Comparison of ENCODE assay signal across 30 cellular contexts in genomic region chr4:188942606-188943005, GRCh38.
DNase-seq lines count a peak whose midpoint lies in the region; ATAC-seq and TF ChIP-seq lines count a peak whose summit lies in the region.
"Had no signal": no experiment of that assay in that cellular context is flagged by ENCODE, and none has a peak within 500 bp of the region (broad histone marks: within the 10 kb centered on the region; RNA-seq: fewer than 3 reads in every experiment).

No MANE protein-coding gene starts in this region.

- RAD21 ChIA-PET in HCT116 (lab: Charles Lee; ENCODE audit: low non-redundant PET in 1 of 2, low total read pairs in 2 of 2, uncharacterized antibody in 2 of 2, unreplicated experiment in 2 of 2) = no interaction called here

- H3K79me2 ChIP-seq in HCT116 (ENCODE audit: insufficient read depth, low read length) = no peaks in the 10 kb centered on the region
- H3K79me2 ChIP-seq in PC-3 (ENCODE audit: low read length) = no peaks in the 10 kb centered on the region

- DNase-seq in HCT116 (ENCODE audit: low read depth, low spot score) = no peak
- no peak for DNase-seq in PC-3
- DNase-seq in epithelial cell of prostate (ENCODE audit: low read depth, low spot score) = no peak
- no peak for DNase-seq in osteocyte (ENCODE audit: extremely low spot score, unreplicated experiment)
- DNase-seq in KG1 (lab: John Stamatoyannopoulos, UW) = no peak
- DNase-seq in NOMO-1 treated with DMSO at 0.1 percent for 48 hours (lab: John Stamatoyannopoulos, UW; ENCODE audit: unreplicated experiment) = no peak
- no peak for DNase-seq in left lung
- DNase-seq: activated CD4-positive, alpha-beta T cell treated with anti-CD3 and anti-CD28 coated beads, Interleukin-2, amount 50 U/mL, for 48 hours; activated naive CD4-positive, alpha-beta T cell; activated naive CD8-positive, alpha-beta T cell treated with anti-CD3 and anti-CD28 coated beads, Interleukin-2, amount 50 U/mL, for 24 hours; activated T-cell treated with anti-CD3 and anti-CD28 coated beads, Interleukin-2, amount 50 U/mL, for 72 hours; central memory CD4-positive, alpha-beta T cell; gastrocnemius medialis; KBM-7; kidney glomerular epithelial cell; mucosa of descending colon; NCI-H1417 treated with DMSO at 0.1 percent for 48 hours; NCI-H2081; NCI-H226; NCI-H526 treated with DMSO at 0.1 percent for 48 hours; ovary; SK-N-SH; substantia nigra; trophoblast cell had no signal

- no peak overlapping the region for H3K4me3 Mint-ChIP-seq in osteocyte (ENCODE audit: unreplicated experiment)
- H3K4me3 Mint-ChIP-seq: activated naive CD8-positive, alpha-beta T cell treated with anti-CD3 and anti-CD28 coated beads, Interleukin-2, amount 50 U/mL, for 24 hours; activated T-cell treated with anti-CD3 and anti-CD28 coated beads, Interleukin-2, amount 50 U/mL, for 72 hours; CD14-positive monocyte; dendritic cell treated with granulocyte-macrophage colony-stimulating factor and Interleukin-4, amounts not matched to agents 40 ng/mL and 50 ng/mL, for 4 days; nephron; stimulated activated memory B cell treated with anti-CD40 and anti-IgM and Interleukin-4, amounts not matched to agents 10 μg/mL and 1 μg/mL and 100 μg/mL, for 72 hours; T-helper 1 cell treated with Interleukin-12 subunit alpha and Interleukin-12 subunit beta and Interleukin-4 antibody, amounts not matched to agents 30 μg/mL and 1 μg/mL, for 36 hours had no signal

- intact Hi-C loops in HCT116 (cut with micrococcal nuclease) = no loop called here
- intact Hi-C loops in PC-3 (cut with micrococcal nuclease) = no loop called here
- intact Hi-C loops in left lung (cut with DNase I) = no loop called here

- TF ChIP-seq POLR2A in HCT116 (IDR thresholded peaks at IDR 0.05; ENCODE audit: borderline replicate concordance, extremely low read depth, insufficient read depth, insufficient read length) = no peak

- H3K27ac ChIP-seq in HCT116 (ENCODE audit: low read depth, low read length) (no peak overlapping the region; the same call in 1 of the 2 replicates), PC-3 (ENCODE audit: low read length) (peak overlapping the region; percentile 78), epithelial cell of prostate (peak overlapping the region; percentile 89), left lung (no peak overlapping the region)
- H3K27ac ChIP-seq: gastrocnemius medialis, ovary had no signal

- CTCF ChIA-PET in HCT116 (lab: Charles Lee) = no interaction called here
- CTCF ChIA-PET in PC-3 (lab: Charles Lee) = no interaction called here

- H3K9ac ChIP-seq in HCT116 (ENCODE audit: low read length) (no peak overlapping the region; the same call in 1 of the 2 replicates), PC-3 (ENCODE audit: low read length) (no peak overlapping the region)
- H3K9ac ChIP-seq: SK-N-SH had no signal

- peaks cover 3% of the 10 kb centered on the region for H3K9me3 Mint-ChIP-seq in osteocyte (ENCODE audit: unreplicated experiment)

- no peak for TF ChIP-seq RAD21 in HCT116 (IDR thresholded peaks at IDR 0.05; ENCODE audit: low read depth)

- H3K4me1 Mint-ChIP-seq in osteocyte (ENCODE audit: unreplicated experiment) = peaks cover 15% of the 10 kb centered on the region
- H3K4me1 Mint-ChIP-seq: activated naive CD8-positive, alpha-beta T cell treated with anti-CD3 and anti-CD28 coated beads, Interleukin-2, amount 50 U/mL, for 24 hours; CD14-positive monocyte; nephron; stimulated activated memory B cell treated with anti-CD40 and anti-IgM and Interleukin-4, amounts not matched to agents 10 μg/mL and 1 μg/mL and 100 μg/mL, for 72 hours had no signal

- no peaks in the 10 kb centered on the region for H3K9me3 ChIP-seq in HCT116 (ENCODE audit: control insufficient read depth in 1 of 2, insufficient read depth in 1 of 2, low read depth in 1 of 2, low read length in 2 of 2)
- no peaks in the 10 kb centered on the region for H3K9me3 ChIP-seq in PC-3 (ENCODE audit: low read length)
- H3K9me3 ChIP-seq in left lung = peaks cover 0 to 2% of the 10 kb centered on the region in 2 donors
- H3K9me3 ChIP-seq: gastrocnemius medialis, ovary, SK-N-SH had no signal

- H3K36me3 ChIP-seq in HCT116 (ENCODE audit: control insufficient read depth in 1 of 2, insufficient read depth in 2 of 2, low read length in 2 of 2) = no peaks in the 10 kb centered on the region
- H3K36me3 ChIP-seq in PC-3 (ENCODE audit: low read depth, low read length) = no peaks in the 10 kb centered on the region
- H3K36me3 ChIP-seq in left lung = no peaks in the 10 kb centered on the region
- H3K36me3 ChIP-seq: gastrocnemius medialis, ovary had no signal

- BruUV-seq in HCT116 (replicated peaks; lab: Mats Ljungman, UMichigan) (no TSS peak), PC-3 (replicated peaks; lab: Mats Ljungman, UMichigan) (no TSS peak)

- H3K27me3 ChIP-seq in HCT116 (ENCODE audit: insufficient read depth, low read length) (no peaks in the 10 kb centered on the region), PC-3 (ENCODE audit: low read length) (no peaks in the 10 kb centered on the region), left lung (no peaks in the 10 kb centered on the region)
- H3K27me3 ChIP-seq: gastrocnemius medialis, ovary had no signal

- no peaks in the 10 kb centered on the region for H4K20me1 ChIP-seq in HCT116 (ENCODE audit: insufficient read depth)
- H4K20me1 ChIP-seq in PC-3 (ENCODE audit: low read length) = no peaks in the 10 kb centered on the region

- no peaks in the 10 kb centered on the region for H3F3A ChIP-seq in PC-3 (ENCODE audit: low read length, unreplicated experiment)

- H3K4me2 ChIP-seq in HCT116 (ENCODE audit: low read length) = 0 out of 2 replicates have a peak overlapping the region, but pooled peaks have one; percentile 56
- H3K4me2 ChIP-seq in PC-3 (ENCODE audit: low read length) = no peak overlapping the region

- H3K4me3 ChIP-seq in HCT116 (replicated peaks in 1 of 2; ENCODE audit: low read depth in 1 of 2, low read length in 2 of 2) = no peak overlapping the region
- no peak overlapping the region for H3K4me3 ChIP-seq in PC-3 (ENCODE audit: low read length)
- no peak overlapping the region for H3K4me3 ChIP-seq in left lung
- H3K4me3 ChIP-seq: gastrocnemius medialis, lung, mucosa of descending colon, ovary had no signal

- H3K36me3 Mint-ChIP-seq in osteocyte (ENCODE audit: unreplicated experiment) = peaks cover 3% of the 10 kb centered on the region
- H3K36me3 Mint-ChIP-seq: CD14-positive monocyte; stimulated activated memory B cell treated with anti-CD40 and anti-IgM and Interleukin-4, amounts not matched to agents 10 μg/mL and 1 μg/mL and 100 μg/mL, for 72 hours had no signal

- no peaks in the 10 kb centered on the region for H3K9me2 ChIP-seq in HCT116 (ENCODE audit: insufficient read depth)
- H3K9me2 ChIP-seq in PC-3 (replicated peaks; ENCODE audit: low read length) = no peaks in the 10 kb centered on the region
- H3K9me2 ChIP-seq: SK-N-SH had no signal

- H3K27me3 Mint-ChIP-seq in osteocyte (ENCODE audit: unreplicated experiment) = no peaks in the 10 kb centered on the region
- H3K27me3 Mint-ChIP-seq: activated naive CD8-positive, alpha-beta T cell treated with anti-CD3 and anti-CD28 coated beads, Interleukin-2, amount 50 U/mL, for 24 hours; dendritic cell treated with granulocyte-macrophage colony-stimulating factor and Interleukin-4, amounts not matched to agents 40 ng/mL and 50 ng/mL, for 4 days; stimulated activated memory B cell treated with anti-CD40 and anti-IgM and Interleukin-4, amounts not matched to agents 10 μg/mL and 1 μg/mL and 100 μg/mL, for 72 hours had no signal

- POLR2A ChIA-PET in HCT116 (lab: Charles Lee) = interaction anchor here (1.1 kb wide), 1 partner anchor 12 kb away, joined by 4 read pairs; no protein-coding TSS in a partner anchor
- POLR2A ChIA-PET in PC-3 (lab: Charles Lee; ENCODE audit: unreplicated experiment) = no interaction called here

- no peak for ATAC-seq in HCT116
- no peak for ATAC-seq in PC-3
- ATAC-seq in left lung = no peak
- ATAC-seq: activated naive CD8-positive, alpha-beta T cell treated with anti-CD3 and anti-CD28 coated beads, Interleukin-2, amount 50 U/mL, for 24 hours; activated T-cell treated with anti-CD3 and anti-CD28 coated beads, Interleukin-2, amount 50 U/mL, for 72 hours; gastrocnemius medialis; mucosa of descending colon; stimulated activated memory B cell treated with anti-CD40 and anti-IgM and Interleukin-4, amounts not matched to agents 10 μg/mL and 1 μg/mL and 100 μg/mL, for 72 hours had no signal

- TF ChIP-seq CTCF in HCT116 (IDR thresholded peaks at IDR 0.05 in 2 of 3, conservative IDR thresholded peaks at IDR 0.05 in 1 of 3; ENCODE audit: borderline replicate concordance in 1 of 3, insufficient read depth in 1 of 3, low read depth in 2 of 3, low read length in 2 of 3) (no peak), PC-3 (conservative IDR thresholded peaks at IDR 0.05; ENCODE audit: low read depth, low read length) (no peak), osteocyte (IDR thresholded peaks at IDR 0.05) (no peak), left lung (IDR thresholded peaks at IDR 0.05) (no peak)

- H3K27ac Mint-ChIP-seq in osteocyte (ENCODE audit: unreplicated experiment) = peak overlapping the region; percentile 92
- H3K27ac Mint-ChIP-seq: activated naive CD8-positive, alpha-beta T cell treated with anti-CD3 and anti-CD28 coated beads, Interleukin-2, amount 50 U/mL, for 24 hours; activated T-cell treated with anti-CD3 and anti-CD28 coated beads, Interleukin-2, amount 50 U/mL, for 72 hours; CD14-positive monocyte; dendritic cell treated with granulocyte-macrophage colony-stimulating factor and Interleukin-4, amounts not matched to agents 40 ng/mL and 50 ng/mL, for 4 days; nephron; stimulated activated memory B cell treated with anti-CD40 and anti-IgM and Interleukin-4, amounts not matched to agents 10 μg/mL and 1 μg/mL and 100 μg/mL, for 72 hours; T-helper 1 cell treated with Interleukin-12 subunit alpha and Interleukin-12 subunit beta and Interleukin-4 antibody, amounts not matched to agents 30 μg/mL and 1 μg/mL, for 36 hours had no signal

- peak overlapping the region; percentile 72 for H2AFZ ChIP-seq in HCT116 (ENCODE audit: low read depth, low read length, poor library complexity, severe bottlenecking)
- no peak overlapping the region for H2AFZ ChIP-seq in PC-3 (ENCODE audit: low read length)

- H3K4me1 ChIP-seq in HCT116 (ENCODE audit: control insufficient read depth in 1 of 2, insufficient read depth in 2 of 2, low read length in 2 of 2) = peaks cover 0 to 20% of the 10 kb centered on the region in 2 experiments; a peak in 2 of 4 replicates
- H3K4me1 ChIP-seq in PC-3 (ENCODE audit: insufficient read depth, low read length) = peaks cover 5% of the 10 kb centered on the region; the same call in 1 of the 2 replicates
- no peaks in the 10 kb centered on the region for H3K4me1 ChIP-seq in left lung
- H3K4me1 ChIP-seq: gastrocnemius medialis had no signal

TF ChIP-seq in HCT116, 20 proteins besides CTCF, POLR2A, EP300 and RAD21:
- TF ChIP-seq POLR2AphosphoS5 (IDR thresholded peaks at IDR 0.05; ENCODE audit: low read depth, low read length) = no peak
- TF ChIP-seq EZH2phosphoT487 (IDR thresholded peaks at IDR 0.05; ENCODE audit: borderline replicate concordance) = no peak
- no peak for TF ChIP-seq CEBPB (IDR thresholded peaks at IDR 0.05; ENCODE audit: low read depth)
- no peak for TF ChIP-seq EZH2 (IDR thresholded peaks at IDR 0.05)
- no peak for TF ChIP-seq ELF1 (IDR thresholded peaks at IDR 0.05; ENCODE audit: borderline replicate concordance, low read depth)
- no peak for TF ChIP-seq SP1 (IDR thresholded peaks at IDR 0.05; ENCODE audit: low read depth)
- no peak for TF ChIP-seq ZNF274 (IDR thresholded peaks at IDR 0.05; ENCODE audit: low read depth, low read length)
TF ChIP-seq in HCT116: peak in this region for 0.

Comparison
In these comparisons a context has a peak if more than half of its experiments do, and no peak if none do; other contexts are left out.
1. H3K27ac ChIP-seq: peak in PC-3 (single experiment) and epithelial cell of prostate (single experiment); none in HCT116 (single experiment) and left lung (0 of 2).